ENCODE assay signal across 11 cellular contexts in the genomic region with DNA sequence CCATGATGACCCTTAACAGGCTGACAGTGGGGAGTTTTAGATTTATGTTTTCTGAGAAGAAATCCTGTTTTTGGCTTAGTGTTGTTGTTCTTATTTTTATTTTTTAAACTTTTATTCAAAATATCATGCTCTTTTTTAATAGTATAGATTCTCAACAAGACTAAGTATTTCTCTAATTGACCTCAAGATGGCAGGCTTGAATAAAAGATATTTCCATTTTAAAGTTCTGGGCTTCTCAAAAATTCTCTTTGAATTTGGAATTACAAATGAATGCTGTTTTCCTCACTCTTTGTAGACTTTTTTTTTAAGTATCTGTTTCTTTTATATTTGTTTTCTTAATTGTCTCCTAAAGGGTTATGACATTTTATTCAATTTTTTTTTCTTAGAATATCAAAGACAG. TPM values are rescaled to one million over a fixed set of nuclear protein-coding genes. Genes with fewer than 3 reads are reported as not detected.
DNase-seq lines count a peak whose midpoint lies in the region; ATAC-seq, FAIRE-seq and TF ChIP-seq lines count a peak whose summit lies in the region.
"Had no signal": no experiment of that assay in that cellular context is flagged by ENCODE, and none has a peak within 500 bp of the region (broad histone marks: within the 10 kb centered on the region; RNA-seq: fewer than 3 reads in every experiment).

No MANE protein-coding gene starts in this region.

- H3K27ac ChIP-seq in SK-N-SH (ENCODE audit: low read depth in 2 of 2, low read length in 1 of 2) (no peak overlapping the region), substantia nigra (ENCODE audit: low read depth, low read length, poor library complexity, severe bottlenecking) (no peak overlapping the region)
- H3K27ac ChIP-seq: SJSA1 had no signal

- H3K4me1 ChIP-seq in SK-N-SH (ENCODE audit: control insufficient read depth in 1 of 2, insufficient read depth in 2 of 2, low read depth in 1 of 2, low read length in 1 of 2), result no peaks in the 10 kb centered on the region
- H3K4me1 ChIP-seq: SJSA1 had no signal

- TF ChIP-seq CTCF in AG09319 (IDR thresholded peaks at IDR 0.05; ENCODE audit: low read depth, low read length) (peak; percentile 19), LNCAP (IDR thresholded peaks at IDR 0.05) (peak; percentile 47), SK-N-SH (IDR thresholded peaks at IDR 0.05) (peak; percentile 59)

- no peak for TF ChIP-seq EP300 in SK-N-SH (IDR thresholded peaks at IDR 0.05; ENCODE audit: borderline replicate concordance in 1 of 2, low read depth in 1 of 2, low read length in 1 of 2)

- no peak for DNase-seq in AG09319 (ENCODE audit: extremely low read depth, low read depth)
- no peak for DNase-seq in SK-N-SH
- no peak for DNase-seq in substantia nigra (lab: John Stamatoyannopoulos, UW)
- DNase-seq: activated naive CD4-positive, alpha-beta T cell treated with anti-CD3 and anti-CD28 coated beads, Interleukin-2, amount 10 ng/mL, durations not matched to agents 7 days and 5 days; stimulated activated CD4-positive, alpha-beta T cell treated with anti-CD3 and anti-CD28 coated beads, Interleukin-1b, Interleukin-23, amount 100 ng/mL, for 48 hours had no signal

- no peaks in the 10 kb centered on the region for H3K9me3 ChIP-seq in SK-N-SH
- H3K9me3 ChIP-seq: SJSA1 had no signal

- no peak overlapping the region for H3K4me2 ChIP-seq in SK-N-SH

- no peaks in the 10 kb centered on the region for H3K79me2 ChIP-seq in SK-N-SH (ENCODE audit: insufficient read depth)

- ATAC-seq in HG02678 (IDR thresholded peaks at IDR 0.05; ENCODE audit: unreplicated experiment) (no peak), GM21381 (IDR thresholded peaks at IDR 0.05; ENCODE audit: unreplicated experiment) (no peak), GM21619 (IDR thresholded peaks at IDR 0.05; ENCODE audit: unreplicated experiment) (no peak)

- POLR2A ChIA-PET in SK-N-SH (lab: Yijun Ruan, JAX), result no interaction called here

- peak; percentile 99 for FAIRE-seq in islet of Langerhans (lab: Jason Lieb, UNC)

- no peak overlapping the region for H3K4me3 ChIP-seq in SK-N-SH (ENCODE audit: low read depth in 2 of 2, low read length in 1 of 2)
- H3K4me3 ChIP-seq: SJSA1 had no signal

- peak; percentile 53; the same call in 1 of the 2 replicates for TF ChIP-seq RAD21 in SK-N-SH (IDR thresholded peaks at IDR 0.05; ENCODE audit: low read length)

- no peaks in the 10 kb centered on the region for H3K36me3 ChIP-seq in SK-N-SH (replicated peaks in 1 of 2; ENCODE audit: control insufficient read depth in 1 of 2, insufficient read depth in 2 of 2, low read length in 1 of 2)
- H3K36me3 ChIP-seq: SJSA1 had no signal

- no peaks in the 10 kb centered on the region for H3K9me2 ChIP-seq in SK-N-SH

- H3F3A ChIP-seq in SK-N-SH (replicated peaks; ENCODE audit: insufficient read depth), result no peaks in the 10 kb centered on the region

- H3K9ac ChIP-seq in SK-N-SH, result no peak overlapping the region

- no peak overlapping the region for H2AFZ ChIP-seq in SK-N-SH (ENCODE audit: low read depth)

- CTCF ChIA-PET in SK-N-SH (lab: Yijun Ruan, JAX), result interaction anchor here (1.1 to 1.8 kb wide), 3 partner anchors 20 to 682 kb away, joined by 3 to 5 read pairs (median 3); no protein-coding TSS in a partner anchor

- H3K27me3 ChIP-seq in SK-N-SH (ENCODE audit: insufficient read depth), result no peaks in the 10 kb centered on the region
- H3K27me3 ChIP-seq: SJSA1 had no signal

- no peaks in the 10 kb centered on the region for H4K20me1 ChIP-seq in SK-N-SH (ENCODE audit: insufficient read depth)

TF ChIP-seq in SK-N-SH, 30 proteins besides CTCF, POLR2A, EP300 and RAD21:
- TF ChIP-seq GABPA (IDR thresholded peaks at IDR 0.05; ENCODE audit: low read depth), result no peak
- TF ChIP-seq CHD2 (IDR thresholded peaks at IDR 0.05; ENCODE audit: low read length, partially characterized antibody), result no peak
- TF ChIP-seq NRF1 (IDR thresholded peaks at IDR 0.05; ENCODE audit: low read depth, low read length), result no peak
- no peak for TF ChIP-seq TCF12 (IDR thresholded peaks at IDR 0.05)

RNA-seq across cellular contexts. Expression of gene SH3GL2, which starts 50.0 kb away (rescaled TPM):
- polyA plus RNA-seq in SK-N-SH (2012; rRNA removed), result 0.03 and 0.05 TPM in 2 replicates
- polyA plus RNA-seq in SK-N-SH (2012; cell fraction: cytosol; rRNA removed), result 0.01 and 0.03 TPM in 2 replicates
- polyA plus RNA-seq in SK-N-SH (2012; cell fraction: nucleus; rRNA removed), result 0.01 TPM in 1 of 2 replicates, not detected in the other
